ENCODE assay signal across 8 cellular contexts in the genomic region with DNA sequence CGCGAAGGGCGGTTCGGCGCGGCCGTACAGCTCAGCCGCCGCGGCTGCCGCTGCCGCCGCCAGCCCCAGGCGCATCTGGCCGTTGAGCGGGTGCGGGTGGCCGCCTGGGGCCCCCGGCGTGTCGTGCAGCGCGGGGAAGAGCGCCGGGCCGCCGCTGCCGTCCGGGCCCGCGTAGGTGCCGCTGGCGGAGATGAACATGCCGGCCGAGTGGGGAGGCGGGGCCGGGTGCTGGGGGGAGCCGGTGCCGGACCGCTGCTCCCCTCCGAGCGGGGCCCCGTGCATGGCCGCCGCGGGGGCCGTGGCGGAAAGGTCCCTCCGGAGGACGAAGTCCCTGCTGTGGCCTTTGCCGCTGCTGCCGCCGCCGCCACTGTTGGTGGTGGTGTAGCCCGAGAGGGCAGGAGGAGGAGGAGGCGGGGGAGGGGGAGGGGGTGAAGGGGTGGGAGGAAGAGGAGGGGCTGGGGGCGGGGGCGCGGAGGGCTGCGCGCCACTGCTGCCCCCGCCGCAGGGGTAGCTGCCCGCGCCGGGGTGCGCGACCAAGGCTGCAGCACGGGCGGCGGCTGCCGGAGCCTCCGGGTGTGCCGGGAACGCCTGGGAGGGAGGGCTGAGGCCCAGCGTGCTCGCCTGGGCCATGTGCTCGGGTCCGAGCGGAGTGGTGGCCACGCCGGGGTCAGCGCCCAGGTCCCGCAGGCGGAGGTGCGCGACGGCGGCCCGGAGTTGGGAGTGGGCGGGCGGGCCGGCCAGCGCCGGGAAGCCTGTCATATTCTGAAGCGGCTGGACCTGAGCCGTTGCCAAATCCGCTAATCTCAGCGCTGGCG. TPM values are rescaled to one million over a fixed set of nuclear protein-coding genes. Genes with fewer than 3 reads are reported as not detected.
DNase-seq lines count a peak whose midpoint lies in the region; ATAC-seq and TF ChIP-seq lines count a peak whose summit lies in the region.

No MANE protein-coding gene starts in this region.

- H3K9me3 Mint-ChIP-seq in endothelial cell (ENCODE audit: unreplicated experiment): no peaks in the 10 kb centered on the region

- no peaks in the 10 kb centered on the region for H3K36me3 ChIP-seq in skeletal muscle satellite cell (ENCODE audit: insufficient read depth, low read length)

- H3K4me1 ChIP-seq in skeletal muscle satellite cell (ENCODE audit: control insufficient read depth, insufficient read depth, low read length): peaks cover 4% of the 10 kb centered on the region

- H3K9me3 ChIP-seq in skeletal muscle satellite cell (replicated peaks; ENCODE audit: low read length): peaks cover 8% of the 10 kb centered on the region

- peak overlapping the region; percentile 76 for H3K4me3 Mint-ChIP-seq in endothelial cell (ENCODE audit: unreplicated experiment)

- H3K9ac ChIP-seq in skeletal muscle satellite cell (ENCODE audit: low read depth, low read length): no peak overlapping the region

- peaks cover 92% of the 10 kb centered on the region for H3K27me3 ChIP-seq in skeletal muscle satellite cell (ENCODE audit: control insufficient read depth, insufficient read depth, low read length)

- peaks cover 26% of the 10 kb centered on the region for H3K4me1 Mint-ChIP-seq in endothelial cell (ENCODE audit: unreplicated experiment)

- no peak overlapping the region for H3K27ac Mint-ChIP-seq in endothelial cell (ENCODE audit: unreplicated experiment)

- DNase-seq in NCI-H2081 (lab: John Stamatoyannopoulos, UW) (peak; percentile 71 to 84), NCI-H2081 treated with DMSO at 0.1 percent for 48 hours (lab: John Stamatoyannopoulos, UW) (no peak), NCI-H69 (lab: John Stamatoyannopoulos, UW) (peak; percentile 98), endothelial cell (ENCODE audit: low spot score) (peak; percentile 26)

- H3K4me2 ChIP-seq in skeletal muscle satellite cell (ENCODE audit: low read length): peak overlapping the region; percentile 72

- ATAC-seq in GM18520 (IDR thresholded peaks at IDR 0.05; ENCODE audit: unreplicated experiment) (no peak), GM18873 (IDR thresholded peaks at IDR 0.05; ENCODE audit: low FRiP score, unreplicated experiment) (no peak), GM21423 (IDR thresholded peaks at IDR 0.05; ENCODE audit: unreplicated experiment) (no peak)

- H3K27me3 Mint-ChIP-seq in endothelial cell (ENCODE audit: unreplicated experiment): peaks cover 31% of the 10 kb centered on the region

- H3K36me3 Mint-ChIP-seq in endothelial cell (ENCODE audit: low read depth, unreplicated experiment): no peaks in the 10 kb centered on the region

- TF ChIP-seq CTCF in endothelial cell (IDR thresholded peaks at IDR 0.05; ENCODE audit: unreplicated experiment): no peak

- H3K4me3 ChIP-seq in skeletal muscle satellite cell (ENCODE audit: low read length): no peak overlapping the region

RNA-seq across cellular contexts. Expression of gene ZIC5, which starts 0.6 kb away (rescaled TPM):
- total RNA-seq in endothelial cell (ENCODE audit: unreplicated experiment): 0.10 TPM
- not detected in 2 replicates for total RNA-seq in skeletal muscle satellite cell (2012; rRNA removed)

RNA-seq across cellular contexts. Expression of gene ZIC2, which starts 10.6 kb away (rescaled TPM):
- 3.8 TPM for total RNA-seq in endothelial cell (ENCODE audit: unreplicated experiment)
- total RNA-seq in skeletal muscle satellite cell (2012; rRNA removed): not detected in 2 replicates
